15 cellular contexts compared by ENCODE assay signal in genomic region chr5:83577036-83577636, GRCh38.
DNase-seq lines count a peak whose midpoint lies in the region; ATAC-seq, FAIRE-seq and TF ChIP-seq lines count a peak whose summit lies in the region.
"Had no signal": no experiment of that assay in that cellular context is flagged by ENCODE, and none has a peak within 500 bp of the region (broad histone marks: within the 10 kb centered on the region; RNA-seq: fewer than 3 reads in every experiment).

No MANE protein-coding gene starts in this region.

- peaks cover 2% of the 10 kb centered on the region for H3K79me2 ChIP-seq in astrocyte (ENCODE audit: insufficient read depth, low read length)

- H3K9ac ChIP-seq in astrocyte (ENCODE audit: low read length) = no peak overlapping the region
- H3K9ac ChIP-seq: neural progenitor cell had no signal

- H3K9me3 ChIP-seq in HEK293 (ENCODE audit: control insufficient read depth, insufficient read depth, low read depth, low read length) (no peaks in the 10 kb centered on the region), astrocyte (ENCODE audit: insufficient read depth, low read depth, low read length) (no peaks in the 10 kb centered on the region)
- H3K9me3 ChIP-seq: HAP-1 had no signal

- H3K36me3 Mint-ChIP-seq in astrocyte (ENCODE audit: low read depth, unreplicated experiment) = peaks cover 42% of the 10 kb centered on the region

- TF ChIP-seq CTCF in 22Rv1 (IDR thresholded peaks at IDR 0.05) = no peak
- no peak for TF ChIP-seq CTCF in HEK293 (tag by site-specific recombination; IDR thresholded peaks at IDR 0.05)
- TF ChIP-seq CTCF in astrocyte (IDR thresholded peaks at IDR 0.05; ENCODE audit: insufficient read depth, low read depth, low read length) = no peak

- FAIRE-seq in astrocyte (lab: Jason Lieb, UNC) (peak; percentile 88), GM12892 (lab: Jason Lieb, UNC) (no peak)
- FAIRE-seq: GM18507 had no signal

- no peak for TF ChIP-seq POLR2A in GM12892 (IDR thresholded peaks at IDR 0.05; ENCODE audit: low read depth, low read length)

- no peak overlapping the region for H3K4me3 Mint-ChIP-seq in astrocyte (ENCODE audit: unreplicated experiment)
- no peak overlapping the region for H3K4me3 Mint-ChIP-seq in stimulated activated naive CD8-positive, alpha-beta T cell treated with anti-CD3 and anti-CD28 coated beads, Interleukin-15, amount 100 ng/mL, for 72 hours
- H3K4me3 Mint-ChIP-seq: neural progenitor cell had no signal

- H3K27me3 Mint-ChIP-seq in astrocyte (ENCODE audit: low read depth, unreplicated experiment) = no peaks in the 10 kb centered on the region
- peaks cover 15% of the 10 kb centered on the region for H3K27me3 Mint-ChIP-seq in stimulated activated naive CD8-positive, alpha-beta T cell treated with anti-CD3 and anti-CD28 coated beads, Interleukin-15, amount 100 ng/mL, for 72 hours

- POLR2A ChIA-PET in HEK293 (lab: Yijun Ruan, JAX) = no interaction called here

- peak; percentile 70 for DNase-seq in astrocyte (ENCODE audit: low read depth)
- peak; percentile 69 for DNase-seq in kidney tubule cell (ENCODE audit: low spot score)
- no peak for DNase-seq in AML-193 (lab: John Stamatoyannopoulos, UW)
- DNase-seq in midbrain (lab: John Stamatoyannopoulos, UW) = no peak
- DNase-seq in stimulated activated naive CD8-positive, alpha-beta T cell treated with anti-CD3 and anti-CD28 coated beads, Interleukin-15, amount 100 ng/mL, for 72 hours = no peak
- no peak for DNase-seq in GM12892 (ENCODE audit: insufficient read length)
- DNase-seq: activated CD4-positive, alpha-beta T cell treated with anti-CD3 and anti-CD28 coated beads, Interleukin-2, amount 50 U/mL, for 4 hours; activated effector memory CD4-positive, alpha-beta T cell treated with Interleukin-2 at 50 U/mL for 16 hours; NCI-H187 treated with DMSO at 0.1 percent for 48 hours; stimulated activated CD4-positive, alpha-beta T cell treated with anti-CD3 and anti-CD28 coated beads, Interleukin-15, amount 100 ng/mL, for 24 hours had no signal

- H3K4me3 ChIP-seq in HEK293 (ENCODE audit: low read depth, low read length) (no peak overlapping the region), astrocyte (ENCODE audit: insufficient read depth, low read depth, low read length) (no peak overlapping the region)
- H3K4me3 ChIP-seq: HAP-1, neural progenitor cell had no signal

- no peak overlapping the region for H3K27ac Mint-ChIP-seq in astrocyte (ENCODE audit: unreplicated experiment)
- H3K27ac Mint-ChIP-seq in stimulated activated naive CD8-positive, alpha-beta T cell treated with anti-CD3 and anti-CD28 coated beads, Interleukin-15, amount 100 ng/mL, for 72 hours = no peak overlapping the region
- H3K27ac Mint-ChIP-seq: neural progenitor cell had no signal

- H3K27me3 ChIP-seq in astrocyte (ENCODE audit: insufficient read depth, low read length) = no peaks in the 10 kb centered on the region
- H3K27me3 ChIP-seq: neural progenitor cell had no signal

- no peaks in the 10 kb centered on the region for H3K9me3 Mint-ChIP-seq in astrocyte (ENCODE audit: unreplicated experiment)
- H3K9me3 Mint-ChIP-seq in stimulated activated naive CD8-positive, alpha-beta T cell treated with anti-CD3 and anti-CD28 coated beads, Interleukin-15, amount 100 ng/mL, for 72 hours = no peaks in the 10 kb centered on the region
- H3K9me3 Mint-ChIP-seq: neural progenitor cell had no signal

- H3K4me1 ChIP-seq in HEK293 (ENCODE audit: control insufficient read depth, insufficient read depth, low read length) (0 out of 2 replicates have a peak, but pooled peaks cover 2% of the 10 kb centered on the region), astrocyte (ENCODE audit: insufficient read depth, low read length) (peaks cover 13% of the 10 kb centered on the region)
- H3K4me1 ChIP-seq: HAP-1, neural progenitor cell had no signal

- CTCF ChIA-PET in HEK293 (lab: Yijun Ruan, JAX) = interaction anchor here (0.6 kb wide), 2 partner anchors 12 to 136 kb away, joined by 3 read pairs; no protein-coding TSS in a partner anchor

- H3K27ac ChIP-seq in 22Rv1 = peak overlapping the region; percentile 81
- H3K27ac ChIP-seq in HEK293 (ENCODE audit: extremely low read depth, low read depth, low read length) = no peak overlapping the region
- peak overlapping the region; percentile 58 for H3K27ac ChIP-seq in astrocyte (ENCODE audit: low read depth, low read length)
- H3K27ac ChIP-seq: neural progenitor cell had no signal

- peaks cover 3% of the 10 kb centered on the region for H4K20me1 ChIP-seq in astrocyte (ENCODE audit: insufficient read depth, low read length)

- no peak for ATAC-seq in stimulated activated naive CD8-positive, alpha-beta T cell treated with anti-CD3 and anti-CD28 coated beads, Interleukin-15, amount 100 ng/mL, for 72 hours

- no peak overlapping the region for H2AFZ ChIP-seq in astrocyte (ENCODE audit: low read depth, low read length)
- H2AFZ ChIP-seq: neural progenitor cell had no signal

- peak overlapping the region; percentile 30 for H3K4me2 ChIP-seq in astrocyte (ENCODE audit: low read length)
- H3K4me2 ChIP-seq: neural progenitor cell had no signal

- H3K4me1 Mint-ChIP-seq in astrocyte (ENCODE audit: low read depth, unreplicated experiment) = peaks cover 11% of the 10 kb centered on the region
- H3K4me1 Mint-ChIP-seq in stimulated activated naive CD8-positive, alpha-beta T cell treated with anti-CD3 and anti-CD28 coated beads, Interleukin-15, amount 100 ng/mL, for 72 hours = no peaks in the 10 kb centered on the region
- H3K4me1 Mint-ChIP-seq: neural progenitor cell had no signal

- H3K36me3 ChIP-seq in HEK293 (ENCODE audit: control insufficient read depth in 2 of 2, insufficient read depth in 1 of 2, low read length in 2 of 2) = peaks cover 49 to 62% of the 10 kb centered on the region in 2 experiments
- peaks cover 74% of the 10 kb centered on the region for H3K36me3 ChIP-seq in astrocyte (ENCODE audit: insufficient read depth, low read length)
- H3K36me3 ChIP-seq: HAP-1 had no signal

TF ChIP-seq in HEK293, 187 proteins besides CTCF, POLR2A, EP300 and RAD21:
- TF ChIP-seq FEZF1 (tag by site-specific recombination; IDR thresholded peaks at IDR 0.05) (no peak), SETDB1 (IDR thresholded peaks at IDR 0.05; ENCODE audit: insufficient read length, low read length) (peak; percentile 64), ZXDB (tag by site-specific recombination; IDR thresholded peaks at IDR 0.05) (peak; percentile 37; the same call in 1 of the 2 replicates)

Comparison
In these comparisons a context has a peak if more than half of its experiments do, and no peak if none do; other contexts are left out.
1. DNase-seq: peak in astrocyte (single experiment) and kidney tubule cell (single experiment); none in AML-193 (0 of 2), midbrain (single experiment), stimulated activated naive CD8-positive, alpha-beta T cell treated with anti-CD3 and anti-CD28 coated beads, Interleukin-15, amount 100 ng/mL, for 72 hours (0 of 2) and GM12892 (single experiment).